Comparison of ENCODE assay signal across 8 cellular contexts in the genomic region with DNA sequence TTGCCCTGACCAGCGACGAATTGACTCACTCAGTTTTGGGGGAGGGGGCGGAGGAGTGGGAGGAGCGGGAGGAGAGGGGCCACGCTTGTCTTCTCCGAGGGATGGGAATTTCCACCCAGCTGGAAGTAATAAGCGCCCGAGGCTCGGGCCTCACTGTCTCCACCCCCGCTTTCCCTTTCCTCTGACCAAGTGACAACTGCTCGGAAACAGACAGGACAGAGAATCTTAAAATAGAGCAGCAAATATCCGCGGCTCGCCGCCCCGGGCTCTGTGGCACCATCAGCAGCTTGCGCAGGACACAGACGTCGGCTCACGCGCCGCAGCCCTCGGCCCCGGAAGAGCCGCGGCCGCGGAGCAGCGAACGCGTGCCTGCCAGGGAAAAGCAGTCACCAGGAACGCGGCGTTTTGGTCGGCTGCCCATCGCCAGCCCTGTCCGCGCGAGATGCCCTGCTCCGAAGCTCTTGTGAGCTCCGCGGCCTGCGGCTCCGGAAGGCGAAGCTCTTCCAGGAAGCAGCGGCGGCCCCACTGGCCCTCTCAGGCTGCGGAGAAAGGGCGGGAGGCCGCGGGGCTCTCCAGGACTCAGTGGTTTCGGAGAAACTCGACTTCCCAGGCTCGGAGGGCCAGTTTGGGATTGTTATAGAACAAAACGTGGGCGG. TPM values are rescaled to one million over a fixed set of nuclear protein-coding genes. Genes with fewer than 3 reads are reported as not detected.
DNase-seq lines count a peak whose midpoint lies in the region; ATAC-seq, FAIRE-seq and TF ChIP-seq lines count a peak whose summit lies in the region.

No MANE protein-coding gene starts in this region.

- peak overlapping the region; percentile 91 for H3K4me2 ChIP-seq in A549

- peak; percentile 35 to 42 for DNase-seq in A549 (ENCODE audit: low read depth in 1 of 2, low spot score in 1 of 2)
- DNase-seq in NOMO-1 (lab: John Stamatoyannopoulos, UW; ENCODE audit: unreplicated experiment in 2 of 2), result peak; percentile 33 to 52
- DNase-seq in activated T-cell treated with anti-CD3 and anti-CD28 coated beads for 4 hours, result peak; percentile 50
- no peak for DNase-seq in epithelial cell of proximal tubule (ENCODE audit: low read depth)
- DNase-seq in mucosa of descending colon, result peak; percentile 62 to 82 (median 75)
- DNase-seq in stimulated activated naive CD4-positive, alpha-beta T cell treated with Interleukin-2 at 50 U/mL for 16 hours (lab: John Stamatoyannopoulos, UW), result peak; percentile 50

- intact Hi-C loops in mucosa of descending colon (cut with DNase I, micrococcal nuclease), result loop anchor here in 1 of 2 donors (5.0 kb wide), 1 partner anchor 162 kb away; no protein-coding TSS in a partner anchor

- H3K9me3 ChIP-seq in A549, result no peaks in the 10 kb centered on the region
- no peaks in the 10 kb centered on the region for H3K9me3 ChIP-seq in mucosa of descending colon

- ATAC-seq in A549 (peak; percentile 71 to 84), GM18502 (IDR thresholded peaks at IDR 0.05; ENCODE audit: poor library complexity, unreplicated experiment) (peak; percentile 36), HG03095 (IDR thresholded peaks at IDR 0.05; ENCODE audit: unreplicated experiment) (peak; percentile 36), mucosa of descending colon (peak; percentile 69)

- H3K4me3 ChIP-seq in A549, result peak overlapping the region; percentile 46
- peak overlapping the region; percentile 56 for H3K4me3 ChIP-seq in epithelial cell of proximal tubule (ENCODE audit: low read depth, low read length)
- H3K4me3 ChIP-seq in mucosa of descending colon, result no peak overlapping the region

- POLR2A ChIA-PET in A549 (lab: Yijun Ruan, JAX), result no interaction called here

- no peak for FAIRE-seq in A549 (lab: Jason Lieb, UNC)

- H3K36me3 ChIP-seq in mucosa of descending colon (ENCODE audit: low read depth), result no peaks in the 10 kb centered on the region

- 27% methylated on average over 28 of the region's 56 CpGs for WGBS in A549 (ENCODE audit: missing lambda C conversion rate)

- TF ChIP-seq POLR2A in A549 (IDR thresholded peaks at IDR 0.05; ENCODE audit: low read length), result no peak

- peak overlapping the region; percentile 14 to 78; a peak in 5 of 6 replicates for H3K27ac ChIP-seq in A549

- TF ChIP-seq RAD21 in A549 (conservative IDR thresholded peaks at IDR 0.05 in 1 of 2, IDR thresholded peaks at IDR 0.05 in 1 of 2), result no peak

- CTCF ChIA-PET in A549 (lab: Yijun Ruan, JAX), result interaction anchor here (0.5 to 4.5 kb wide), 4 partner anchors 11 to 168 kb away, joined by 3 to 34 read pairs (median 8); partner anchors contain the start of gene RGS16

- H3K4me1 ChIP-seq in A549 (peaks cover 11% of the 10 kb centered on the region; the same call in 1 of the 3 replicates), mucosa of descending colon (ENCODE audit: low read depth) (peaks cover 23% of the 10 kb centered on the region)

- no peak for TF ChIP-seq CTCF in A549 (IDR thresholded peaks at IDR 0.05)
- no peak for TF ChIP-seq CTCF in epithelial cell of proximal tubule (conservative IDR thresholded peaks at IDR 0.05; ENCODE audit: low read depth, low read length)
- TF ChIP-seq CTCF in mucosa of descending colon (IDR thresholded peaks at IDR 0.05), result no peak

- TF ChIP-seq EP300 in A549 (IDR thresholded peaks at IDR 0.05), result no peak

TF ChIP-seq in A549, 52 proteins besides CTCF, POLR2A, EP300 and RAD21:
- no peak for TF ChIP-seq BHLHE40 (IDR thresholded peaks at IDR 0.05; ENCODE audit: low read depth, low read length)
- peak; percentile 84 for TF ChIP-seq MAX (IDR thresholded peaks at IDR 0.05)
- no peak for TF ChIP-seq GATA3 (IDR thresholded peaks at IDR 0.05; ENCODE audit: borderline replicate concordance)
- TF ChIP-seq SREBF2 (IDR thresholded peaks at IDR 0.05), result no peak
- TF ChIP-seq RARB (CRISPR knock-in tag; IDR thresholded peaks at IDR 0.05), result no peak
- no peak for TF ChIP-seq MAFK (IDR thresholded peaks at IDR 0.05; ENCODE audit: partially characterized antibody)
- TF ChIP-seq ZNF302 (CRISPR knock-in tag; IDR thresholded peaks at IDR 0.05), result no peak
- no peak for TF ChIP-seq RNF2 (IDR thresholded peaks at IDR 0.05; ENCODE audit: borderline replicate concordance, low read depth)
- no peak for TF ChIP-seq CBX2 (IDR thresholded peaks at IDR 0.05; ENCODE audit: borderline replicate concordance, low read depth)
- no peak for TF ChIP-seq HDAC2 (IDR thresholded peaks at IDR 0.05)
- TF ChIP-seq E2F6 (IDR thresholded peaks at IDR 0.05; ENCODE audit: borderline replicate concordance, low read depth), result peak; percentile 82
- no peak for TF ChIP-seq KDM5A (IDR thresholded peaks at IDR 0.05)
- TF ChIP-seq ATOH8 (CRISPR knock-in tag; IDR thresholded peaks at IDR 0.05; ENCODE audit: low read depth), result no peak
- TF ChIP-seq HEYL (CRISPR knock-in tag; IDR thresholded peaks at IDR 0.05), result no peak

RNA-seq across cellular contexts. Expression of gene RGS16, which starts 10.7 kb away (rescaled TPM):
- polyA plus RNA-seq in A549 (2011; rRNA removed), result 0.30 and 0.45 TPM in 2 replicates
- 0.21 and 0.25 TPM in 2 replicates for polyA plus RNA-seq in A549 (2012; cell fraction: cytosol; rRNA removed)
- 0.28 and 0.33 TPM in 2 replicates for polyA plus RNA-seq in A549 (2012; cell fraction: nucleus; rRNA removed)
- 0.13 to 0.15 TPM (median 0.13 TPM) in 3 replicates for polyA plus RNA-seq in A549 (2017; fragmentation: RNase III; extraction: RNeasy Plus Mini Kit Qiagen cat#74134 plus additional on column Dnase treatment)
- polyA minus RNA-seq in A549 (2011; rRNA and poly(A)+ RNA removed), result 0.37 and 0.39 TPM in 2 replicates
- total RNA-seq in epithelial cell of proximal tubule, result 0.36 and 0.81 TPM in 2 replicates
- 1 to 10 TPM in 2 of 3 donors, under 1 TPM in 1; 0.61 to 2.3 (median 1.3) TPM for total RNA-seq in mucosa of descending colon

RNA-seq across cellular contexts. Expression of gene RNASEL, which starts 25.9 kb away (rescaled TPM):
- polyA plus RNA-seq in A549 (2011; rRNA removed) (4.1 and 4.6 TPM in 2 replicates), A549 (2017; fragmentation: RNase III; extraction: RNeasy Plus Mini Kit Qiagen cat#74134 plus additional on column Dnase treatment) (1.7 to 1.9 TPM (median 1.9 TPM) in 3 replicates)
- 0.65 and 0.67 TPM in 2 replicates for polyA plus RNA-seq in A549 (2012; cell fraction: cytosol; rRNA removed)
- 0.68 and 1.1 TPM in 2 replicates for polyA plus RNA-seq in A549 (2012; cell fraction: nucleus; rRNA removed)
- polyA minus RNA-seq in A549 (2011; rRNA and poly(A)+ RNA removed), result 1.9 and 3.4 TPM in 2 replicates
- total RNA-seq in epithelial cell of proximal tubule (1.7 and 2.5 TPM in 2 replicates), mucosa of descending colon (10 to 100 TPM; 14.3 to 23.9 (median 16.3) TPM)
